In the genomic region with DNA sequence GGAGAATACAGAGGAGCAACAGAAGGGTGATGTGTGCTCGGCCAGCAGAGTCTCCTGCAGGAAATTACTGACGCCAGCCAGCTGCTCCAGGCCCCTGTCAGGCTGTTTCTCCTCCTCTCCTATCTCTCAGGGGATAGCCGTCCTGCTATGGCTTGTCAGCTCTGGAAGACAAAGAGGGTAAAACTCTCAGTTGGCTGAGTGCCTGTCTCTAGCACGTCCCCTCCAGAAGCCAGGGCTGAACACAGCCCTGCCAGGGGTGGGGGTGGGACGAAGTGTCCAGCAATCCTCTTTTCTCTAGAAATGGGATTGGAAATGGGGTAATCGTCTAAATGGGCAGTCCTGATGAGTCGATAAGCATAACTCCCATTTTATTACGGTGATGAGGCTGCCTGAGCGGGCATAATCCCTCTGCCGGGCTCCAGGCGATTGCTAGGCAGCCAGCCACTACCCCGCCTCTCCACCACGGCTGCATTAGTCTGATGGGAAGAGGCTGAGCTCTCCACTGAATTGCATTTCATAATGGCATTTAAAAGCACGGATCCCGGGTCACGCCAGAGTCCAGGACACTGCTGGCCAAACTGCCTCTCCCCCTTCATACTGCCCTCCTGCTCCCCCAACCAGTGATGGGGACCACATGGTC, we compare ENCODE assay signal across 10 cellular contexts.
DNase-seq lines count a peak whose midpoint lies in the region; ATAC-seq and TF ChIP-seq lines count a peak whose summit lies in the region.
"Had no signal": no experiment of that assay in that cellular context is flagged by ENCODE, and none has a peak within 500 bp of the region (broad histone marks: within the 10 kb centered on the region; RNA-seq: fewer than 3 reads in every experiment).

No MANE protein-coding gene starts in this region.

- H3K27me3 Mint-ChIP-seq in stimulated activated naive B cell treated with anti-CD40 and anti-IgM and Interleukin-4, amounts not matched to agents 10 μg/mL and 1 μg/mL and 100 μg/mL, for 72 hours, result peaks cover 34 to 39% of the 10 kb centered on the region in 2 donors

- H2AFZ ChIP-seq in mammary epithelial cell (ENCODE audit: low read depth, low read length), result no peak overlapping the region

- H3K36me3 ChIP-seq in mammary epithelial cell (ENCODE audit: insufficient read depth, low read length), result no peaks in the 10 kb centered on the region

- CTCF ChIA-PET in mammary epithelial cell (lab: Charles Lee; ENCODE audit: low non-redundant PET), result no interaction called here

- intact Hi-C loops in mammary epithelial cell (cut with micrococcal nuclease), result no loop called here

- peaks cover 2% of the 10 kb centered on the region for H3K27me3 ChIP-seq in mammary epithelial cell (ENCODE audit: insufficient read depth, low read length)

- H3K79me2 ChIP-seq in mammary epithelial cell (ENCODE audit: insufficient read depth, low read length), result no peaks in the 10 kb centered on the region

- no peaks in the 10 kb centered on the region for H3K9me3 ChIP-seq in mammary epithelial cell (replicated peaks; ENCODE audit: insufficient read depth, low read length)

- H3K27ac ChIP-seq in angular gyrus (ENCODE audit: low read depth, low read length), result peak overlapping the region; percentile 38
- peak overlapping the region; percentile 64 for H3K27ac ChIP-seq in substantia nigra (ENCODE audit: low read depth, low read length, poor library complexity, severe bottlenecking)
- no peak overlapping the region for H3K27ac ChIP-seq in mammary epithelial cell (ENCODE audit: insufficient read depth, low read depth, low read length)

- H3K4me3 ChIP-seq in mammary epithelial cell (replicated peaks in 1 of 3; ENCODE audit: insufficient read depth in 1 of 3, low read depth in 2 of 3, low read length in 3 of 3), result no peak overlapping the region

- H4K20me1 ChIP-seq in mammary epithelial cell (ENCODE audit: insufficient read depth, low read length), result no peaks in the 10 kb centered on the region

- H3K27ac Mint-ChIP-seq in stimulated activated naive B cell treated with anti-CD40 and anti-IgM and Interleukin-4, amounts not matched to agents 10 μg/mL and 1 μg/mL and 100 μg/mL, for 72 hours, result no peak overlapping the region
- H3K27ac Mint-ChIP-seq: naive thymus-derived CD4-positive, alpha-beta T cell had no signal

- dilution Hi-C loops in mammary epithelial cell (cut with HindIII; ENCODE audit: low sequenced_read_pairs), result no loop called here

- 9% methylated on average over 13 of the region's 16 CpGs for WGBS in mammary epithelial cell (ENCODE audit: low coverage, missing lambda C conversion rate)

- in situ Hi-C loops in mammary epithelial cell (cut with MboI; ENCODE audit: low sequenced_read_pairs in 2 of 2), result no loop called here

- ATAC-seq in GM19035 (IDR thresholded peaks at IDR 0.05; ENCODE audit: unreplicated experiment), result no peak
- ATAC-seq in stimulated activated naive B cell treated with anti-CD40 and anti-IgM and Interleukin-4, amounts not matched to agents 10 μg/mL and 1 μg/mL and 100 μg/mL, for 72 hours (replicated peaks), result no peak
- ATAC-seq: naive thymus-derived CD4-positive, alpha-beta T cell had no signal

- DNase-seq in NCI-H1092 treated with DMSO at 0.1 percent for 48 hours (lab: John Stamatoyannopoulos, UW) (peak; percentile 94), left kidney (ENCODE audit: low read depth, low spot score) (peak; percentile 88), substantia nigra (lab: John Stamatoyannopoulos, UW) (peak in 40 of 49 donors; percentile 6 to 74 (median 40)), RKO (ENCODE audit: low spot score) (no peak), mammary epithelial cell (no peak)
- no peak for DNase-seq in stimulated activated naive B cell treated with anti-CD40 and anti-IgM and Interleukin-4, amounts not matched to agents 10 μg/mL and 1 μg/mL and 100 μg/mL, for 72 hours
- DNase-seq: activated CD8-positive, alpha-beta memory T cell treated with anti-CD3 and anti-CD28 coated beads, Interleukin-2, amount 50 U/mL, for 48 hours; naive thymus-derived CD4-positive, alpha-beta T cell had no signal

- no peak for TF ChIP-seq CTCF in mammary epithelial cell (conservative IDR thresholded peaks at IDR 0.05 in 1 of 2, IDR thresholded peaks at IDR 0.05 in 1 of 2; ENCODE audit: extremely low read depth in 1 of 2, insufficient read depth in 1 of 2, low read depth in 1 of 2, low read length in 2 of 2)

- no peaks in the 10 kb centered on the region for H3K4me1 ChIP-seq in mammary epithelial cell (ENCODE audit: insufficient read depth, low read length)

- no peak overlapping the region for H3K9ac ChIP-seq in mammary epithelial cell (ENCODE audit: insufficient read depth, low read length)

- H3K4me2 ChIP-seq in mammary epithelial cell (ENCODE audit: insufficient read depth, low read depth, low read length), result no peak overlapping the region

- H3K9me3 Mint-ChIP-seq in stimulated activated naive B cell treated with anti-CD40 and anti-IgM and Interleukin-4, amounts not matched to agents 10 μg/mL and 1 μg/mL and 100 μg/mL, for 72 hours, result no peaks in the 10 kb centered on the region

- no TSS peak for BruUV-seq in mammary epithelial cell (replicated peaks; lab: Mats Ljungman, UMichigan)

- H3K4me3 Mint-ChIP-seq in stimulated activated naive B cell treated with anti-CD40 and anti-IgM and Interleukin-4, amounts not matched to agents 10 μg/mL and 1 μg/mL and 100 μg/mL, for 72 hours, result no peak overlapping the region
- H3K4me3 Mint-ChIP-seq: naive thymus-derived CD4-positive, alpha-beta T cell had no signal

- no peaks in the 10 kb centered on the region for H3K4me1 Mint-ChIP-seq in stimulated activated naive B cell treated with anti-CD40 and anti-IgM and Interleukin-4, amounts not matched to agents 10 μg/mL and 1 μg/mL and 100 μg/mL, for 72 hours
- H3K4me1 Mint-ChIP-seq: naive thymus-derived CD4-positive, alpha-beta T cell had no signal

- H3K36me3 Mint-ChIP-seq in stimulated activated naive B cell treated with anti-CD40 and anti-IgM and Interleukin-4, amounts not matched to agents 10 μg/mL and 1 μg/mL and 100 μg/mL, for 72 hours, result no peaks in the 10 kb centered on the region
- H3K36me3 Mint-ChIP-seq: naive thymus-derived CD4-positive, alpha-beta T cell had no signal

Comparison
In these comparisons a context has a peak if more than half of its experiments do, and no peak if none do; other contexts are left out.
1. DNase-seq: peak in NCI-H1092 treated with DMSO at 0.1 percent for 48 hours (single experiment), left kidney (single experiment) and substantia nigra (40 of 49); none in RKO (single experiment), stimulated activated naive B cell treated with anti-CD40 and anti-IgM and Interleukin-4, amounts not matched to agents 10 μg/mL and 1 μg/mL and 100 μg/mL, for 72 hours (single experiment) and mammary epithelial cell (single experiment).